Comparison of ENCODE assay signal across 14 cellular contexts in genomic region chr14:73467800-73468199, GRCh38. TPM values are rescaled to one million over a fixed set of nuclear protein-coding genes. Genes with fewer than 3 reads are reported as not detected.
DNase-seq lines count a peak whose midpoint lies in the region; ATAC-seq and TF ChIP-seq lines count a peak whose summit lies in the region.
"Had no signal": no experiment of that assay in that cellular context is flagged by ENCODE, and none has a peak within 500 bp of the region (broad histone marks: within the 10 kb centered on the region; RNA-seq: fewer than 3 reads in every experiment).

No MANE protein-coding gene starts in this region.

- H4K20me1 ChIP-seq in fibroblast of lung (ENCODE audit: control insufficient read depth, extremely low read depth, insufficient read depth, low read length): no peaks in the 10 kb centered on the region

- peak overlapping the region; percentile 46 for H3K27ac ChIP-seq in fibroblast of lung (ENCODE audit: insufficient read depth, low read length)
- H3K27ac ChIP-seq: thoracic aorta had no signal

- no peak overlapping the region for H2AFZ ChIP-seq in fibroblast of lung (ENCODE audit: low read length)

- no peak overlapping the region for H3K9ac ChIP-seq in fibroblast of lung (ENCODE audit: insufficient read depth, low read length)

- peak; percentile 77 to 78 for ATAC-seq in activated CD4-positive, CD25-positive, alpha-beta regulatory T cell treated with anti-CD3 and anti-CD28 coated beads, Interleukin-2, amount 50 U/mL, for 24 hours
- ATAC-seq in GM18519 (IDR thresholded peaks at IDR 0.05; ENCODE audit: low FRiP score, unreplicated experiment): no peak
- ATAC-seq in HG03457 (IDR thresholded peaks at IDR 0.05; ENCODE audit: unreplicated experiment): no peak
- ATAC-seq: heart right ventricle, left lung had no signal

- H3K27me3 ChIP-seq in fibroblast of lung (ENCODE audit: control insufficient read depth, insufficient read depth, low read length): no peaks in the 10 kb centered on the region
- H3K27me3 ChIP-seq: heart right ventricle, left lung had no signal

- no peak overlapping the region for H3K4me2 ChIP-seq in fibroblast of lung (ENCODE audit: extremely low read depth, insufficient read depth, low read length)

- no peaks in the 10 kb centered on the region for H3K79me2 ChIP-seq in fibroblast of lung (ENCODE audit: control insufficient read depth, insufficient read depth, low read length)

- H3K36me3 ChIP-seq in fibroblast of lung (ENCODE audit: control insufficient read depth, insufficient read depth, low read length): no peaks in the 10 kb centered on the region
- H3K36me3 ChIP-seq: heart right ventricle, left lung, thoracic aorta had no signal

- no peaks in the 10 kb centered on the region for H3K9me3 ChIP-seq in fibroblast of lung (ENCODE audit: control insufficient read depth, insufficient read depth, low read depth, low read length)
- H3K9me3 ChIP-seq: heart right ventricle, left lung, thoracic aorta had no signal

- no peak overlapping the region for H3K4me3 ChIP-seq in fibroblast of lung (replicated peaks in 1 of 4; ENCODE audit: control extremely low read depth in 1 of 4, insufficient read depth in 1 of 4, low read depth in 3 of 4, low read length in 4 of 4)
- H3K4me3 ChIP-seq: heart right ventricle, left lung, thoracic aorta had no signal

- H3K4me1 ChIP-seq in fibroblast of lung (ENCODE audit: control insufficient read depth, extremely low read depth, insufficient read depth, low read length): peaks cover 12% of the 10 kb centered on the region

- no peak for TF ChIP-seq CTCF in fibroblast of lung (conservative IDR thresholded peaks at IDR 0.05 in 1 of 2, IDR thresholded peaks at IDR 0.05 in 1 of 2; ENCODE audit: low read depth in 1 of 2, low read length in 2 of 2)

- no peak for DNase-seq in activated CD4-positive, CD25-positive, alpha-beta regulatory T cell (lab: John Stamatoyannopoulos, UW)
- DNase-seq in activated CD8-positive, alpha-beta memory T cell treated with anti-CD3 and anti-CD28 coated beads for 48 hours (ENCODE audit: low read depth in 2 of 3, low spot score in 2 of 3): peak in 2 of 3 experiments; percentile 10 to 12
- DNase-seq in fibroblast of lung (ENCODE audit: low read depth in 2 of 2) (peak in 1 of 2 donors; percentile 75), HCEC 1CT (no peak)
- peak; percentile 41 to 51 for DNase-seq in stimulated activated CD8-positive, alpha-beta memory T cell treated with anti-CD3 and anti-CD28 coated beads, Interleukin-15, amount 100 ng/mL, for 48 hours (ENCODE audit: low read depth in 2 of 2)
- DNase-seq: DMS153, heart right ventricle, Kasumi-1, NCI-H2029 had no signal

RNA-seq across cellular contexts. Expression of gene NUMB, which starts 9.5 kb away (rescaled TPM):
- total RNA-seq in fibroblast of lung: 21.3 and 36.0 TPM in 2 replicates
- 107 and 151 TPM in 2 replicates for polyA plus RNA-seq in fibroblast of lung
- 42.1 and 67.8 TPM in 2 replicates for polyA plus RNA-seq in fibroblast of lung (2012)
- polyA minus RNA-seq in fibroblast of lung (ENCODE audit: low replicate concordance): 210 and 265 TPM in 2 replicates

RNA-seq across cellular contexts. Expression of gene RIOX1, which starts 22.9 kb away (rescaled TPM):
- total RNA-seq in fibroblast of lung: 12.4 and 15.2 TPM in 2 replicates
- 5.6 and 8.2 TPM in 2 replicates for polyA plus RNA-seq in fibroblast of lung
- polyA plus RNA-seq in fibroblast of lung (2012): 6.9 and 11.1 TPM in 2 replicates
- 6.6 and 9.4 TPM in 2 replicates for polyA minus RNA-seq in fibroblast of lung (ENCODE audit: low replicate concordance)

Comparison
In these comparisons a context has a peak if more than half of its experiments do, and no peak if none do; other contexts are left out.
1. ATAC-seq: peak in activated CD4-positive, CD25-positive, alpha-beta regulatory T cell treated with anti-CD3 and anti-CD28 coated beads, Interleukin-2, amount 50 U/mL, for 24 hours (2 of 2); none in GM18519 (single experiment) and HG03457 (single experiment).
2. DNase-seq: peak in activated CD8-positive, alpha-beta memory T cell treated with anti-CD3 and anti-CD28 coated beads for 48 hours (2 of 3) and stimulated activated CD8-positive, alpha-beta memory T cell treated with anti-CD3 and anti-CD28 coated beads, Interleukin-15, amount 100 ng/mL, for 48 hours (2 of 2); none in activated CD4-positive, CD25-positive, alpha-beta regulatory T cell (0 of 4) and HCEC 1CT (single experiment).